ENCODE assay signal across 25 cellular contexts in the genomic region with DNA sequence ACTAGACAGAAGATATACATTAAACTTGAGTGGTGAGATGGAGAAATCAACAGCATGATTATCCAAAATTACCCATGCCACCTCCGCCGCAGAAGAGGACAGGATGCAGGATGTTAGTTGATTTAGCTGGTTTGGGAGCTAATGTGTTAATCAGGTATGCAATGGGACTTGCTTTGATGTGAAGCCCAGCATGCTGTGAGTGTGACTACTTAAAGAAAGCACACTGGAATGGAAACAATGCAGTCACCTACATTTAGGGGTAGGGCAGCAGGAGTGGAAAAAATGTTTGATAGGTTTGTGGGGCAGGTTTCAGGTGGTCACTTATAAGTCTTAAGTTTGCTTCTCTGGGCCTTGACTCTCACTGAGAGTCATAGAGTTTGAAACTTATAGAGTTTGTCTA.
"Had no signal": no experiment of that assay in that cellular context is flagged by ENCODE, and none has a peak within 500 bp of the region (broad histone marks: within the 10 kb centered on the region; RNA-seq: fewer than 3 reads in every experiment).

No MANE protein-coding gene starts in this region.

- ATAC-seq: activated T-cell treated with anti-CD3 and anti-CD28 coated beads, Interleukin-2, amount 50 U/mL, for 4 hours; activated T-helper 17 cell treated with anti-CD3 and anti-CD28 coated beads, Interleukin-2, amount 50 U/mL, for 72 hours; esophagus mucosa had no signal

- H3K27me3 ChIP-seq: brain microvascular endothelial cell had no signal

- H3K4me3 ChIP-seq: coronary artery, dorsolateral prefrontal cortex had no signal

- H3K27me3 Mint-ChIP-seq: activated naive CD8-positive, alpha-beta T cell; central memory CD8-positive, alpha-beta T cell; dendritic cell treated with granulocyte-macrophage colony-stimulating factor and Interleukin-4, amounts not matched to agents 40 ng/mL and 50 ng/mL, for 4 days had no signal

- H3K36me3 ChIP-seq: brain microvascular endothelial cell had no signal

- H3K27ac ChIP-seq: brain microvascular endothelial cell, coronary artery, dorsolateral prefrontal cortex had no signal

- H3K27ac Mint-ChIP-seq: activated CD4-positive, alpha-beta memory T cell treated with anti-CD3 and anti-CD28 coated beads, Interleukin-2, amount 10 ng/mL, durations not matched to agents 7 days and 5 days; activated CD4-positive, alpha-beta T cell treated with anti-CD3 and anti-CD28 coated beads, Interleukin-2, amount 10 ng/mL, durations not matched to agents 7 days and 5 days; activated naive CD8-positive, alpha-beta T cell; activated T-helper 17 cell treated with anti-CD3 and anti-CD28 coated beads, Interleukin-2, amount 50 U/mL, for 72 hours; dendritic cell treated with granulocyte-macrophage colony-stimulating factor and Interleukin-4, amounts not matched to agents 40 ng/mL and 50 ng/mL, for 4 days had no signal

- H3K36me3 Mint-ChIP-seq: activated naive CD8-positive, alpha-beta T cell had no signal

- DNase-seq: activated CD4-positive, alpha-beta memory T cell treated with anti-CD3 and anti-CD28 coated beads, Interleukin-2, amount 10 ng/mL, durations not matched to agents 7 days and 5 days; activated CD4-positive, alpha-beta T cell treated with anti-CD3 and anti-CD28 coated beads for 1 hour; activated CD4-positive, alpha-beta T cell treated with anti-CD3 and anti-CD28 coated beads for 4 hours; activated CD4-positive, alpha-beta T cell treated with anti-CD3 and anti-CD28 coated beads, Interleukin-2, amount 10 ng/mL, durations not matched to agents 7 days and 5 days; activated CD4-positive, alpha-beta T cell treated with anti-CD3 and anti-CD28 coated beads, Interleukin-2, amount 50 U/mL, for 4 hours; activated effector memory CD4-positive, alpha-beta T cell treated with Interleukin-2 at 50 U/mL for 16 hours; activated gamma-delta T cell treated with Interleukin-2 at 50 U/mL for 16 hours; activated naive CD4-positive, alpha-beta T cell treated with anti-CD3 and anti-CD28 coated beads, Interleukin-2, amount 50 U/mL, for 16 hours; activated naive CD4-positive, alpha-beta T cell treated with Interleukin-2 at 50 U/mL for 16 hours; activated T-cell treated with anti-CD3 and anti-CD28 coated beads, Interleukin-2, amount 50 U/mL, for 4 hours; amniotic stem cell; anterior cingulate cortex; dorsolateral prefrontal cortex; head of caudate nucleus; T-helper 2 cell had no signal

- H3K4me1 Mint-ChIP-seq: activated CD4-positive, alpha-beta memory T cell treated with anti-CD3 and anti-CD28 coated beads, Interleukin-2, amount 10 ng/mL, durations not matched to agents 7 days and 5 days; activated CD4-positive, alpha-beta T cell treated with anti-CD3 and anti-CD28 coated beads, Interleukin-2, amount 10 ng/mL, durations not matched to agents 7 days and 5 days; activated T-helper 17 cell treated with anti-CD3 and anti-CD28 coated beads, Interleukin-2, amount 50 U/mL, for 72 hours; central memory CD8-positive, alpha-beta T cell had no signal

- H3K4me3 Mint-ChIP-seq: activated CD4-positive, alpha-beta memory T cell treated with anti-CD3 and anti-CD28 coated beads, Interleukin-2, amount 10 ng/mL, durations not matched to agents 7 days and 5 days; activated CD4-positive, alpha-beta T cell treated with anti-CD3 and anti-CD28 coated beads, Interleukin-2, amount 10 ng/mL, durations not matched to agents 7 days and 5 days; activated naive CD8-positive, alpha-beta T cell; activated T-cell treated with anti-CD3 and anti-CD28 coated beads, Interleukin-2, amount 50 U/mL, for 4 hours; activated T-helper 17 cell treated with anti-CD3 and anti-CD28 coated beads, Interleukin-2, amount 50 U/mL, for 72 hours; central memory CD8-positive, alpha-beta T cell; dendritic cell treated with granulocyte-macrophage colony-stimulating factor and Interleukin-4, amounts not matched to agents 40 ng/mL and 50 ng/mL, for 4 days had no signal

- FAIRE-seq: astrocyte, bronchial epithelial cell, frontal cortex had no signal

- H3K9me3 Mint-ChIP-seq: activated CD4-positive, alpha-beta T cell treated with anti-CD3 and anti-CD28 coated beads, Interleukin-2, amount 10 ng/mL, durations not matched to agents 7 days and 5 days; activated T-helper 17 cell treated with anti-CD3 and anti-CD28 coated beads, Interleukin-2, amount 50 U/mL, for 72 hours had no signal
